ENCODE assay signal across 15 cellular contexts in the genomic region with DNA sequence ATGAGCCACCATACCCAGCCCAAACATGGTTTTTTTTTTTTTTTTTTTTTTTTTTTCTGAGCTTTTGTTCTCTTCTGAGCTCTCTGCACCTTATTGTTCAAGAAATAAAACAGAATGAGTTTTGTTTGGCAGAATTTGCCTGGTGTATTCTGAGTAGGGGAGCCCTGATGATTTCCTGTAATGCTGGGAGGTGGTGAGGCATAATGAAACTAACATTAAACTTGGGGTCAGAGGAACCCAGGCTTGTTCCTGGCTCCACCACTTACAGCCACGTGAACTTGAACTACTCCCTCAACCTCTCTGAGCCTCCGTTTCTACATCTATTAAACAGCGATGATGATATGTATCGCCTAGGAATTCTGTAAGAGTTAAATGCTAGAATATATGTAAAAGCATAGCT.
DNase-seq lines count a peak whose midpoint lies in the region; ATAC-seq lines count a peak whose summit lies in the region.
"Had no signal": no experiment of that assay in that cellular context is flagged by ENCODE, and none has a peak within 500 bp of the region (broad histone marks: within the 10 kb centered on the region; RNA-seq: fewer than 3 reads in every experiment).

No MANE protein-coding gene starts in this region.

- H3K9me3 Mint-ChIP-seq in activated CD4-positive, alpha-beta memory T cell treated with anti-CD3 and anti-CD28 coated beads, Interleukin-2, amount 10 ng/mL, durations not matched to agents 7 days and 5 days, result no peaks in the 10 kb centered on the region
- H3K9me3 Mint-ChIP-seq in stimulated activated naive CD8-positive, alpha-beta T cell treated with anti-CD3 and anti-CD28 coated beads, Interleukin-15, amount 100 ng/mL, for 72 hours, result no peaks in the 10 kb centered on the region

- POLR2A ChIA-PET in activated CD4-positive, alpha-beta memory T cell treated with anti-CD3 and anti-CD28 coated beads, Interleukin-2, amount 10 ng/mL, durations not matched to agents 7 days and 5 days (lab: Charles Lee), result interaction anchor here (1.0 to 6.8 kb wide), 8 partner anchors 12 to 276 kb away, joined by 3 to 173 read pairs (median 4); a partner anchor contains a TSS

- H3K27ac Mint-ChIP-seq in activated CD4-positive, alpha-beta memory T cell treated with anti-CD3 and anti-CD28 coated beads, Interleukin-2, amount 10 ng/mL, durations not matched to agents 7 days and 5 days, result peak overlapping the region; percentile 90
- peak overlapping the region; percentile 94 to 99 for H3K27ac Mint-ChIP-seq in stimulated activated naive CD8-positive, alpha-beta T cell treated with anti-CD3 and anti-CD28 coated beads, Interleukin-15, amount 100 ng/mL, for 72 hours

- no peaks in the 10 kb centered on the region for H3K27me3 Mint-ChIP-seq in activated CD4-positive, alpha-beta memory T cell treated with anti-CD3 and anti-CD28 coated beads, Interleukin-2, amount 10 ng/mL, durations not matched to agents 7 days and 5 days
- H3K27me3 Mint-ChIP-seq in stimulated activated naive CD8-positive, alpha-beta T cell treated with anti-CD3 and anti-CD28 coated beads, Interleukin-15, amount 100 ng/mL, for 72 hours, result no peaks in the 10 kb centered on the region

- CTCF ChIA-PET in activated CD4-positive, alpha-beta memory T cell treated with anti-CD3 and anti-CD28 coated beads, Interleukin-2, amount 10 ng/mL, durations not matched to agents 7 days and 5 days (lab: Charles Lee), result interaction anchor here (0.9 to 1.6 kb wide), 6 partner anchors 9 to 49 kb away, joined by 3 to 5 read pairs (median 4); no protein-coding TSS in a partner anchor

- H3K36me3 Mint-ChIP-seq in activated CD4-positive, alpha-beta memory T cell treated with anti-CD3 and anti-CD28 coated beads, Interleukin-2, amount 10 ng/mL, durations not matched to agents 7 days and 5 days (ENCODE audit: low read depth), result no peaks in the 10 kb centered on the region

- peak overlapping the region; percentile 58 for H3K4me3 Mint-ChIP-seq in activated CD4-positive, alpha-beta memory T cell treated with anti-CD3 and anti-CD28 coated beads, Interleukin-2, amount 10 ng/mL, durations not matched to agents 7 days and 5 days
- peak overlapping the region; percentile 69 to 82 for H3K4me3 Mint-ChIP-seq in stimulated activated naive CD8-positive, alpha-beta T cell treated with anti-CD3 and anti-CD28 coated beads, Interleukin-15, amount 100 ng/mL, for 72 hours

- peak; percentile 54 for DNase-seq in stimulated activated CD4-positive, alpha-beta T cell treated with anti-CD3 and anti-CD28 coated beads, Interleukin-15, amount 100 ng/mL, for 24 hours
- DNase-seq in stimulated activated CD4-positive, alpha-beta T cell treated with anti-CD3 and anti-CD28 coated beads, Interleukin-2, amount 100 ng/mL, for 48 hours, result no peak
- peak; percentile 65 for DNase-seq in activated CD4-positive, alpha-beta memory T cell treated with anti-CD3 and anti-CD28 coated beads, Interleukin-2, amount 10 ng/mL, durations not matched to agents 7 days and 5 days
- peak; percentile 39 for DNase-seq in central memory CD4-positive, alpha-beta T cell
- peak; percentile 54 to 65 for DNase-seq in stimulated activated naive CD8-positive, alpha-beta T cell treated with anti-CD3 and anti-CD28 coated beads, Interleukin-15, amount 100 ng/mL, for 72 hours
- DNase-seq in cerebellum (ENCODE audit: low spot score), result no peak
- no peak for DNase-seq in SHP77 treated with DMSO at 0.1 percent for 48 hours (lab: John Stamatoyannopoulos, UW)
- DNase-seq in dedifferentiated amniotic fluid mesenchymal stem cell (ENCODE audit: extremely low spot score), result no peak
- DNase-seq: adrenal gland, GF-D8, left lung, NCI-H1105, RPMI8226, SW 1271 had no signal

- peak; percentile 75 for ATAC-seq in stimulated activated naive CD8-positive, alpha-beta T cell treated with anti-CD3 and anti-CD28 coated beads, Interleukin-15, amount 100 ng/mL, for 72 hours
- ATAC-seq: K562, left lung had no signal

- H3K4me1 Mint-ChIP-seq in activated CD4-positive, alpha-beta memory T cell treated with anti-CD3 and anti-CD28 coated beads, Interleukin-2, amount 10 ng/mL, durations not matched to agents 7 days and 5 days, result peaks cover 75% of the 10 kb centered on the region
- H3K4me1 Mint-ChIP-seq in stimulated activated naive CD8-positive, alpha-beta T cell treated with anti-CD3 and anti-CD28 coated beads, Interleukin-15, amount 100 ng/mL, for 72 hours, result peaks cover 94% of the 10 kb centered on the region

Comparison
In these comparisons a context has a peak if more than half of its experiments do, and no peak if none do; other contexts are left out.
1. DNase-seq: peak in stimulated activated CD4-positive, alpha-beta T cell treated with anti-CD3 and anti-CD28 coated beads, Interleukin-15, amount 100 ng/mL, for 24 hours (single experiment), activated CD4-positive, alpha-beta memory T cell treated with anti-CD3 and anti-CD28 coated beads, Interleukin-2, amount 10 ng/mL, durations not matched to agents 7 days and 5 days (single experiment), central memory CD4-positive, alpha-beta T cell (single experiment) and stimulated activated naive CD8-positive, alpha-beta T cell treated with anti-CD3 and anti-CD28 coated beads, Interleukin-15, amount 100 ng/mL, for 72 hours (2 of 2); none in stimulated activated CD4-positive, alpha-beta T cell treated with anti-CD3 and anti-CD28 coated beads, Interleukin-2, amount 100 ng/mL, for 48 hours (0 of 2), cerebellum (single experiment), SHP77 treated with DMSO at 0.1 percent for 48 hours (single experiment) and dedifferentiated amniotic fluid mesenchymal stem cell (single experiment).